Comparison of ENCODE assay signal across 10 cellular contexts in the genomic region with DNA sequence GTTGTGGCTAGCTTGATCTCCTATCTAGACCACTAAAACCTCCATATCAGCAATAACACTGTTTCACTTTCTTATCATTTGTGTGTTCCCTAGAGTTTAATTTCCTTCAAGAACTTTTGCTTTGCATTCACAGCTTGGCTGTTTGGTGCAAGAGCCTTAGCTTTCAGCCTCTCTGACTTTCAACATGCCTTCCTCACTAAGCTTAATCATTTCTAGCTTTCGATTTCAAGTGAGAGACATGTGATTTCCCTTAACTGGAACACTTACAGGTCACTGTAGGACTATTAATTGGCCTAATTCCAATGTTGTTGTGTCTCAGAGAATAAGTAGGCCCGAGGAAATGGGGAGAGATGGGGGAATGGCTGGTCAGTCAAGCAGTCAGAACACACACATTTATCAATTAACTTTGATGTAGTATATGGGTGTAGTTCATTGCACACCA. TPM values are rescaled to one million over a fixed set of nuclear protein-coding genes. Genes with fewer than 3 reads are reported as not detected.
DNase-seq lines count a peak whose midpoint lies in the region; ATAC-seq and TF ChIP-seq lines count a peak whose summit lies in the region.
"Had no signal": no experiment of that assay in that cellular context is flagged by ENCODE, and none has a peak within 500 bp of the region (broad histone marks: within the 10 kb centered on the region; RNA-seq: fewer than 3 reads in every experiment).

No MANE protein-coding gene starts in this region.

- WGBS in endodermal cell (ENCODE audit: insufficient coverage in 1 of 2, insufficient read length in 1 of 2), 2 experiments, result 94% methylated on average over 2 of the region's 2 CpGs; no CpG with 5 or more reads in 1 of the 2 experiments
- WGBS in esophagus muscularis mucosa, result 48% methylated on average over 2 of the region's 2 CpGs

- no peaks in the 10 kb centered on the region for H3K4me1 ChIP-seq in endodermal cell (ENCODE audit: control insufficient read depth, insufficient read depth, low read length)
- peaks cover 0 to 11% (median 0%) of the 10 kb centered on the region in 4 donors for H3K4me1 ChIP-seq in esophagus muscularis mucosa

- POLR2A ChIA-PET in CD4-positive, alpha-beta T cell (lab: Charles Lee), result interaction anchor here (1.0 to 6.4 kb wide), 6 partner anchors 10 to 535 kb away, joined by 3 to 73 read pairs (median 4); a partner anchor contains a TSS

- no peak for TF ChIP-seq POLR2A in erythroblast (IDR thresholded peaks at IDR 0.05; ENCODE audit: low read length)
- TF ChIP-seq POLR2A in esophagus muscularis mucosa (IDR thresholded peaks at IDR 0.05; ENCODE audit: low read depth), result no peak

- TF ChIP-seq EP300 in esophagus muscularis mucosa (IDR thresholded peaks at IDR 0.05), result no peak

- H3K9ac ChIP-seq in endodermal cell (ENCODE audit: extremely low read depth, low read length, poor library complexity, severe bottlenecking), result no peak overlapping the region

- H3K27me3 ChIP-seq in CD4-positive, alpha-beta T cell (ENCODE audit: control insufficient read depth, insufficient read depth, low read length), result no peaks in the 10 kb centered on the region
- peaks cover 30% of the 10 kb centered on the region for H3K27me3 ChIP-seq in endodermal cell (ENCODE audit: control insufficient read depth, insufficient read depth, low read length, poor library complexity, severe bottlenecking)
- no peaks in the 10 kb centered on the region for H3K27me3 ChIP-seq in esophagus muscularis mucosa

- H3K9me3 Mint-ChIP-seq in CD4-positive, alpha-beta T cell, result no peaks in the 10 kb centered on the region
- H3K9me3 Mint-ChIP-seq in endodermal cell, result no peaks in the 10 kb centered on the region
- H3K9me3 Mint-ChIP-seq: type B pancreatic cell had no signal

- no peaks in the 10 kb centered on the region for H3K36me3 Mint-ChIP-seq in CD4-positive, alpha-beta T cell (ENCODE audit: low read depth)
- no peaks in the 10 kb centered on the region for H3K36me3 Mint-ChIP-seq in endodermal cell (ENCODE audit: low read depth)
- H3K36me3 Mint-ChIP-seq: type B pancreatic cell had no signal

- peaks cover 35% of the 10 kb centered on the region for H3K4me1 Mint-ChIP-seq in CD4-positive, alpha-beta T cell (ENCODE audit: low read depth)
- H3K4me1 Mint-ChIP-seq in endodermal cell, result no peaks in the 10 kb centered on the region

- H3K27me3 Mint-ChIP-seq in CD4-positive, alpha-beta T cell, result peaks cover 4% of the 10 kb centered on the region
- peaks cover 6% of the 10 kb centered on the region for H3K27me3 Mint-ChIP-seq in endodermal cell (ENCODE audit: insufficient read depth)

- H3K36me3 ChIP-seq in endodermal cell (ENCODE audit: control insufficient read depth, insufficient read depth, low read length), result no peaks in the 10 kb centered on the region
- no peaks in the 10 kb centered on the region for H3K36me3 ChIP-seq in esophagus muscularis mucosa

- no peak overlapping the region for H3K27ac ChIP-seq in CD4-positive, alpha-beta T cell (ENCODE audit: low read depth, low read length)
- H3K27ac ChIP-seq in endodermal cell (ENCODE audit: low read depth, low read length), result no peak overlapping the region
- no peak overlapping the region for H3K27ac ChIP-seq in esophagus muscularis mucosa (replicated peaks in 1 of 4)

- H3K9me3 ChIP-seq in CD4-positive, alpha-beta T cell (ENCODE audit: control insufficient read depth, low read length), result no peaks in the 10 kb centered on the region
- H3K9me3 ChIP-seq in endodermal cell (ENCODE audit: control insufficient read depth, low read length) (no peaks in the 10 kb centered on the region), esophagus muscularis mucosa (no peaks in the 10 kb centered on the region)

- H3K27ac Mint-ChIP-seq in CD4-positive, alpha-beta T cell, result peak overlapping the region; percentile 16
- no peak overlapping the region for H3K27ac Mint-ChIP-seq in endodermal cell
- H3K27ac Mint-ChIP-seq: type B pancreatic cell had no signal

- H3K4me3 ChIP-seq in endodermal cell (ENCODE audit: low read length), result no peak overlapping the region
- no peak overlapping the region for H3K4me3 ChIP-seq in esophagus muscularis mucosa

- H3K4me3 Mint-ChIP-seq in CD4-positive, alpha-beta T cell, result no peak overlapping the region
- no peak overlapping the region for H3K4me3 Mint-ChIP-seq in endodermal cell
- H3K4me3 Mint-ChIP-seq: type B pancreatic cell had no signal

- no peak for ATAC-seq in CD4-positive, alpha-beta T cell (ENCODE audit: poor library complexity)
- peak; percentile 87 for ATAC-seq in GM21360 (IDR thresholded peaks at IDR 0.05; ENCODE audit: unreplicated experiment)
- ATAC-seq in HG03354 (IDR thresholded peaks at IDR 0.05; ENCODE audit: poor library complexity, severe bottlenecking, unreplicated experiment), result peak; percentile 84

- no peak for DNase-seq in CD4-positive, alpha-beta T cell
- DNase-seq in erythroblast (lab: John Stamatoyannopoulos, UW), result peak; percentile 62 to 68
- no peak for DNase-seq in endodermal cell
- no peak for DNase-seq in AG08395 (ENCODE audit: low spot score)
- DNase-seq in HuH-7 (ENCODE audit: low spot score), result no peak
- no peak for DNase-seq in esophagus muscularis mucosa (ENCODE audit: extremely low spot score)
- DNase-seq: activated CD4-positive, alpha-beta T cell treated with anti-CD3 and anti-CD28 coated beads for 1 hour had no signal

- intact Hi-C loops in CD4-positive, alpha-beta T cell (cut with DNase I, micrococcal nuclease), result no loop called here
- intact Hi-C loops in esophagus muscularis mucosa (cut with DNase I), result no loop called here

- TF ChIP-seq CTCF in CD4-positive, alpha-beta T cell (IDR thresholded peaks at IDR 0.05), result no peak
- TF ChIP-seq CTCF in endodermal cell (conservative IDR thresholded peaks at IDR 0.05) (no peak), esophagus muscularis mucosa (IDR thresholded peaks at IDR 0.05) (no peak)

- CTCF ChIA-PET in CD4-positive, alpha-beta T cell (lab: Charles Lee), result interaction anchor here (1.1 kb wide), 1 partner anchor 23 kb away, joined by 3 read pairs; no protein-coding TSS in a partner anchor

RNA-seq across cellular contexts. Expression of a gene that starts 10.6 kb away (rescaled TPM):
- 10 to 100 TPM; 46.3 to 46.6 TPM for total RNA-seq in CD4-positive, alpha-beta T cell
- total RNA-seq in endodermal cell, result 10 to 100 TPM; 11.1 to 16.1 TPM
- polyA plus RNA-seq in endodermal cell (2013, experiment 1 of 2), result 26.7 TPM
- 22.1 TPM for polyA plus RNA-seq in endodermal cell (2013, experiment 2 of 2)
- 10 to 100 TPM; 19.1 to 29.4 (median 22.7) TPM for total RNA-seq in esophagus muscularis mucosa

Comparison
In these comparisons a context has a peak if more than half of its experiments do, and no peak if none do; other contexts are left out.
1. DNase-seq: peak in erythroblast (2 of 2); none in CD4-positive, alpha-beta T cell (0 of 10), endodermal cell (single experiment), AG08395 (single experiment), HuH-7 (single experiment) and esophagus muscularis mucosa (single experiment).